ENCODE assay signal across 1 cellular context in the genomic region with DNA sequence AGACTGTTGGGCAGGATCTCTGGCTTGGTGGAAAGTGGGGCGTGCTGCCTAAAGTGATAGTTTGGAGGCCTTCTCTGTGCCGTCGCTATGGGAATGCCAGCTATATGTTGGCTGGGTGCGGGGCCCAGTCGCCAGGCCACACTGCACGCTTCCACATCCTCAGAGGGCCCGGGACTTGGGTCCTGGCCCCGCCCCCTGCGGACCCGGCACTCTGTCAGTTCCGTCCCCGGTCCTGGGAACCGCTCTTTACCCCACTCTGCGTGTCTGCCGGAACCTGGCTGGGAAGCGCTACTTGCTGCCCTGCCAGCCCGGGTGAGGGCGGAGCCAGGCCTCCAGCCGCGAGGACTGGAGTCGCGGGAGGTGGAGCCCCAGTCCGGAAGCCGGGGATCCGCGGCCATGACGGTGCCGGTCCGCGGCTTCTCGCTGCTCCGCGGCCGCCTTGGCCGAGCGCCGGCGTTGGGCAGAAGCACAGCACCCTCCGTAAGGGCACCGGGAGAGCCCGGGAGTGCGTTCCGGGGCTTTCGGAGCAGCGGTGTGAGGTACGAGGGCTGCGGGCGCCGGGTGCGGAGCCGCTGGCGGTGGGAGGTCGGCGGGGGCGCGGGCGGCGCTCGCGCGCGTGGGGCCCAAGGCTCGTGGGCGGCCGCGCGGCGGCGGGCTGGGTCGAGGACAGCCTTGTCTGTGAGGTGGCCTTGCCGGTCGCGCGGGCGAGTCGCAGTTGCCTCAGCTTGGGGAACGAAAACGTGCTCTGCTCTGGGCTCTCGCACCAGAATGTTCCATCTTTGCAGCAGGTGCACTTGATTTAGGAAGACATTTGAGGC.
TF ChIP-seq lines count a peak whose summit lies in the region.

A gene (plus strand): TSS at position 376 of the 818 bp plus-strand sequence. CDS start 21 bp downstream, at position 397.

TF ChIP-seq in K562, 482 proteins besides CTCF, POLR2A, EP300 and RAD21 (continued from another document and continues in another):
- TF ChIP-seq RFX5 (IDR thresholded peaks at IDR 0.05; ENCODE audit: low read depth, low read length) (no peak), CAMTA2 (CRISPR knock-in tag; conservative IDR thresholded peaks at IDR 0.05) (no peak), FOXA1 (IDR thresholded peaks at IDR 0.05; ENCODE audit: borderline replicate concordance) (no peak), ELF2 (CRISPR knock-in tag; IDR thresholded peaks at IDR 0.05) (peak; percentile 87; the same call in 1 of the 2 replicates), CBFA2T3 (IDR thresholded peaks at IDR 0.05) (no peak), NEUROD1 (IDR thresholded peaks at IDR 0.05; ENCODE audit: borderline replicate concordance, low read depth, low read length, partially characterized antibody) (peak; percentile 81), HDAC3 (IDR thresholded peaks at IDR 0.05; ENCODE audit: borderline replicate concordance, partially characterized antibody) (no peak), E2F3 (CRISPR knock-in tag; IDR thresholded peaks at IDR 0.05) (no peak), ESRRA (IDR thresholded peaks at IDR 0.05; ENCODE audit: borderline replicate concordance, low read depth) (peak; percentile 69; the same call in 1 of the 2 replicates), RBM22 (IDR thresholded peaks at IDR 0.05; ENCODE audit: low read depth, low read length, poor library complexity, severe bottlenecking) (peak; percentile 40), KDM4B (IDR thresholded peaks at IDR 0.05; ENCODE audit: borderline replicate concordance in 2 of 2, low read depth in 1 of 2) (no peak; a peak in 1 of 4 replicates), DIDO1 (tag; IDR thresholded peaks at IDR 0.05; ENCODE audit: low read depth) (no peak), SLC30A9 (CRISPR knock-in tag; IDR thresholded peaks at IDR 0.05) (no peak), TBL1XR1 (IDR thresholded peaks at IDR 0.05; ENCODE audit: low read length in 2 of 2) (peak in 1 of 2 experiments; percentile 61; a peak in 2 of 4 replicates), PHF21A (IDR thresholded peaks at IDR 0.05; ENCODE audit: borderline replicate concordance, low read depth) (no peak; the same call in 1 of the 2 replicates), BHLHE40 (IDR thresholded peaks at IDR 0.05; ENCODE audit: low read length) (peak; percentile 53), TAF7 (tag; IDR thresholded peaks at IDR 0.05) (no peak), HNRNPH1 (optimal IDR thresholded peaks at IDR 0.05; ENCODE audit: low read depth, low read length) (no peak), RCOR1 (IDR thresholded peaks at IDR 0.05; ENCODE audit: borderline replicate concordance in 1 of 2, low read depth in 2 of 2, low read length in 2 of 2) (peak in 1 of 2 experiments; percentile 52; a peak in 1 of 4 replicates), RBM14 (IDR thresholded peaks at IDR 0.05; ENCODE audit: borderline replicate concordance, insufficient read depth, low read depth, low read length) (no peak), BMI1 (IDR thresholded peaks at IDR 0.05; ENCODE audit: low read length) (no peak), NFE2 (IDR thresholded peaks at IDR 0.05; ENCODE audit: low read depth) (no peak)
- TF ChIP-seq, protein P1, sequence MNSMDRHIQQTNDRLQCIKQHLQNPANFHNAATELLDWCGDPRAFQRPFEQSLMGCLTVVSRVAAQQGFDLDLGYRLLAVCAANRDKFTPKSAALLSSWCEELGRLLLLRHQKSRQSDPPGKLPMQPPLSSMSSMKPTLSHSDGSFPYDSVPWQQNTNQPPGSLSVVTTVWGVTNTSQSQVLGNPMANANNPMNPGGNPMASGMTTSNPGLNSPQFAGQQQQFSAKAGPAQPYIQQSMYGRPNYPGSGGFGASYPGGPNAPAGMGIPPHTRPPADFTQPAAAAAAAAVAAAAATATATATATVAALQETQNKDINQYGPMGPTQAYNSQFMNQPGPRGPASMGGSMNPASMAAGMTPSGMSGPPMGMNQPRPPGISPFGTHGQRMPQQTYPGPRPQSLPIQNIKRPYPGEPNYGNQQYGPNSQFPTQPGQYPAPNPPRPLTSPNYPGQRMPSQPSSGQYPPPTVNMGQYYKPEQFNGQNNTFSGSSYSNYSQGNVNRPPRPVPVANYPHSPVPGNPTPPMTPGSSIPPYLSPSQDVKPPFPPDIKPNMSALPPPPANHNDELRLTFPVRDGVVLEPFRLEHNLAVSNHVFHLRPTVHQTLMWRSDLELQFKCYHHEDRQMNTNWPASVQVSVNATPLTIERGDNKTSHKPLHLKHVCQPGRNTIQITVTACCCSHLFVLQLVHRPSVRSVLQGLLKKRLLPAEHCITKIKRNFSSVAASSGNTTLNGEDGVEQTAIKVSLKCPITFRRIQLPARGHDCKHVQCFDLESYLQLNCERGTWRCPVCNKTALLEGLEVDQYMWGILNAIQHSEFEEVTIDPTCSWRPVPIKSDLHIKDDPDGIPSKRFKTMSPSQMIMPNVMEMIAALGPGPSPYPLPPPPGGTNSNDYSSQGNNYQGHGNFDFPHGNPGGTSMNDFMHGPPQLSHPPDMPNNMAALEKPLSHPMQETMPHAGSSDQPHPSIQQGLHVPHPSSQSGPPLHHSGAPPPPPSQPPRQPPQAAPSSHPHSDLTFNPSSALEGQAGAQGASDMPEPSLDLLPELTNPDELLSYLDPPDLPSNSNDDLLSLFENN (IDR thresholded peaks at IDR 0.05; ENCODE audit: low read depth in 2 of 2, low read length in 2 of 2) = peak in 1 of 2 experiments; percentile 74; a peak in 1 of 4 replicates
- TF ChIP-seq, protein P2, sequence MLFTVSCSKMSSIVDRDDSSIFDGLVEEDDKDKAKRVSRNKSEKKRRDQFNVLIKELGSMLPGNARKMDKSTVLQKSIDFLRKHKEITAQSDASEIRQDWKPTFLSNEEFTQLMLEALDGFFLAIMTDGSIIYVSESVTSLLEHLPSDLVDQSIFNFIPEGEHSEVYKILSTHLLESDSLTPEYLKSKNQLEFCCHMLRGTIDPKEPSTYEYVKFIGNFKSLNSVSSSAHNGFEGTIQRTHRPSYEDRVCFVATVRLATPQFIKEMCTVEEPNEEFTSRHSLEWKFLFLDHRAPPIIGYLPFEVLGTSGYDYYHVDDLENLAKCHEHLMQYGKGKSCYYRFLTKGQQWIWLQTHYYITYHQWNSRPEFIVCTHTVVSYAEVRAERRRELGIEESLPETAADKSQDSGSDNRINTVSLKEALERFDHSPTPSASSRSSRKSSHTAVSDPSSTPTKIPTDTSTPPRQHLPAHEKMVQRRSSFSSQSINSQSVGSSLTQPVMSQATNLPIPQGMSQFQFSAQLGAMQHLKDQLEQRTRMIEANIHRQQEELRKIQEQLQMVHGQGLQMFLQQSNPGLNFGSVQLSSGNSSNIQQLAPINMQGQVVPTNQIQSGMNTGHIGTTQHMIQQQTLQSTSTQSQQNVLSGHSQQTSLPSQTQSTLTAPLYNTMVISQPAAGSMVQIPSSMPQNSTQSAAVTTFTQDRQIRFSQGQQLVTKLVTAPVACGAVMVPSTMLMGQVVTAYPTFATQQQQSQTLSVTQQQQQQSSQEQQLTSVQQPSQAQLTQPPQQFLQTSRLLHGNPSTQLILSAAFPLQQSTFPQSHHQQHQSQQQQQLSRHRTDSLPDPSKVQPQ (CRISPR knock-in tag; IDR thresholded peaks at IDR 0.05; ENCODE audit: borderline replicate concordance) = no peak
- TF ChIP-seq, protein P3, sequence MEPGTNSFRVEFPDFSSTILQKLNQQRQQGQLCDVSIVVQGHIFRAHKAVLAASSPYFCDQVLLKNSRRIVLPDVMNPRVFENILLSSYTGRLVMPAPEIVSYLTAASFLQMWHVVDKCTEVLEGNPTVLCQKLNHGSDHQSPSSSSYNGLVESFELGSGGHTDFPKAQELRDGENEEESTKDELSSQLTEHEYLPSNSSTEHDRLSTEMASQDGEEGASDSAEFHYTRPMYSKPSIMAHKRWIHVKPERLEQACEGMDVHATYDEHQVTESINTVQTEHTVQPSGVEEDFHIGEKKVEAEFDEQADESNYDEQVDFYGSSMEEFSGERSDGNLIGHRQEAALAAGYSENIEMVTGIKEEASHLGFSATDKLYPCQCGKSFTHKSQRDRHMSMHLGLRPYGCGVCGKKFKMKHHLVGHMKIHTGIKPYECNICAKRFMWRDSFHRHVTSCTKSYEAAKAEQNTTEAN (CRISPR knock-in tag; IDR thresholded peaks at IDR 0.05) = 0 out of 2 replicates have a peak, but pooled peaks have one; percentile 32
- TF ChIP-seq, protein P4, sequence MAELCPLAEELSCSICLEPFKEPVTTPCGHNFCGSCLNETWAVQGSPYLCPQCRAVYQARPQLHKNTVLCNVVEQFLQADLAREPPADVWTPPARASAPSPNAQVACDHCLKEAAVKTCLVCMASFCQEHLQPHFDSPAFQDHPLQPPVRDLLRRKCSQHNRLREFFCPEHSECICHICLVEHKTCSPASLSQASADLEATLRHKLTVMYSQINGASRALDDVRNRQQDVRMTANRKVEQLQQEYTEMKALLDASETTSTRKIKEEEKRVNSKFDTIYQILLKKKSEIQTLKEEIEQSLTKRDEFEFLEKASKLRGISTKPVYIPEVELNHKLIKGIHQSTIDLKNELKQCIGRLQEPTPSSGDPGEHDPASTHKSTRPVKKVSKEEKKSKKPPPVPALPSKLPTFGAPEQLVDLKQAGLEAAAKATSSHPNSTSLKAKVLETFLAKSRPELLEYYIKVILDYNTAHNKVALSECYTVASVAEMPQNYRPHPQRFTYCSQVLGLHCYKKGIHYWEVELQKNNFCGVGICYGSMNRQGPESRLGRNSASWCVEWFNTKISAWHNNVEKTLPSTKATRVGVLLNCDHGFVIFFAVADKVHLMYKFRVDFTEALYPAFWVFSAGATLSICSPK (IDR thresholded peaks at IDR 0.05; ENCODE audit: borderline replicate concordance) = no peak
- TF ChIP-seq, protein P5, sequence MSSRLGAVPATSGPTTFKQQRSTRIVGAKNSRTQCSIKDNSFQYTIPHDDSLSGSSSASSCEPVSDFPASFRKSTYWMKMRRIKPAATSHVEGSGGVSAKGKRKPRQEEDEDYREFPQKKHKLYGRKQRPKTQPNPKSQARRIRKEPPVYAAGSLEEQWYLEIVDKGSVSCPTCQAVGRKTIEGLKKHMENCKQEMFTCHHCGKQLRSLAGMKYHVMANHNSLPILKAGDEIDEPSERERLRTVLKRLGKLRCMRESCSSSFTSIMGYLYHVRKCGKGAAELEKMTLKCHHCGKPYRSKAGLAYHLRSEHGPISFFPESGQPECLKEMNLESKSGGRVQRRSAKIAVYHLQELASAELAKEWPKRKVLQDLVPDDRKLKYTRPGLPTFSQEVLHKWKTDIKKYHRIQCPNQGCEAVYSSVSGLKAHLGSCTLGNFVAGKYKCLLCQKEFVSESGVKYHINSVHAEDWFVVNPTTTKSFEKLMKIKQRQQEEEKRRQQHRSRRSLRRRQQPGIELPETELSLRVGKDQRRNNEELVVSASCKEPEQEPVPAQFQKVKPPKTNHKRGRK (tag; IDR thresholded peaks at IDR 0.05) = no peak
- TF ChIP-seq, protein P6, sequence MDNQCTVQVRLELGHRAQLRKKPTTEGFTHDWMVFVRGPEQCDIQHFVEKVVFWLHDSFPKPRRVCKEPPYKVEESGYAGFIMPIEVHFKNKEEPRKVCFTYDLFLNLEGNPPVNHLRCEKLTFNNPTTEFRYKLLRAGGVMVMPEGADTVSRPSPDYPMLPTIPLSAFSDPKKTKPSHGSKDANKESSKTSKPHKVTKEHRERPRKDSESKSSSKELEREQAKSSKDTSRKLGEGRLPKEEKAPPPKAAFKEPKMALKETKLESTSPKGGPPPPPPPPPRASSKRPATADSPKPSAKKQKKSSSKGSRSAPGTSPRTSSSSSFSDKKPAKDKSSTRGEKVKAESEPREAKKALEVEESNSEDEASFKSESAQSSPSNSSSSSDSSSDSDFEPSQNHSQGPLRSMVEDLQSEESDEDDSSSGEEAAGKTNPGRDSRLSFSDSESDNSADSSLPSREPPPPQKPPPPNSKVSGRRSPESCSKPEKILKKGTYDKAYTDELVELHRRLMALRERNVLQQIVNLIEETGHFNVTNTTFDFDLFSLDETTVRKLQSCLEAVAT (IDR thresholded peaks at IDR 0.05) = no peak
- TF ChIP-seq, protein P7, sequence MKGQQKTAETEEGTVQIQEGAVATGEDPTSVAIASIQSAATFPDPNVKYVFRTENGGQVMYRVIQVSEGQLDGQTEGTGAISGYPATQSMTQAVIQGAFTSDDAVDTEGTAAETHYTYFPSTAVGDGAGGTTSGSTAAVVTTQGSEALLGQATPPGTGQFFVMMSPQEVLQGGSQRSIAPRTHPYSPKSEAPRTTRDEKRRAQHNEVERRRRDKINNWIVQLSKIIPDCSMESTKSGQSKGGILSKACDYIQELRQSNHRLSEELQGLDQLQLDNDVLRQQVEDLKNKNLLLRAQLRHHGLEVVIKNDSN (CRISPR knock-in tag; IDR thresholded peaks at IDR 0.05) = no peak
- TF ChIP-seq, protein P8, sequence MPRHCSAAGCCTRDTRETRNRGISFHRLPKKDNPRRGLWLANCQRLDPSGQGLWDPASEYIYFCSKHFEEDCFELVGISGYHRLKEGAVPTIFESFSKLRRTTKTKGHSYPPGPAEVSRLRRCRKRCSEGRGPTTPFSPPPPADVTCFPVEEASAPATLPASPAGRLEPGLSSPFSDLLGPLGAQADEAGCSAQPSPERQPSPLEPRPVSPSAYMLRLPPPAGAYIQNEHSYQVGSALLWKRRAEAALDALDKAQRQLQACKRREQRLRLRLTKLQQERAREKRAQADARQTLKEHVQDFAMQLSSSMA (CRISPR knock-in tag; IDR thresholded peaks at IDR 0.05) = no peak
- TF ChIP-seq, protein P9, sequence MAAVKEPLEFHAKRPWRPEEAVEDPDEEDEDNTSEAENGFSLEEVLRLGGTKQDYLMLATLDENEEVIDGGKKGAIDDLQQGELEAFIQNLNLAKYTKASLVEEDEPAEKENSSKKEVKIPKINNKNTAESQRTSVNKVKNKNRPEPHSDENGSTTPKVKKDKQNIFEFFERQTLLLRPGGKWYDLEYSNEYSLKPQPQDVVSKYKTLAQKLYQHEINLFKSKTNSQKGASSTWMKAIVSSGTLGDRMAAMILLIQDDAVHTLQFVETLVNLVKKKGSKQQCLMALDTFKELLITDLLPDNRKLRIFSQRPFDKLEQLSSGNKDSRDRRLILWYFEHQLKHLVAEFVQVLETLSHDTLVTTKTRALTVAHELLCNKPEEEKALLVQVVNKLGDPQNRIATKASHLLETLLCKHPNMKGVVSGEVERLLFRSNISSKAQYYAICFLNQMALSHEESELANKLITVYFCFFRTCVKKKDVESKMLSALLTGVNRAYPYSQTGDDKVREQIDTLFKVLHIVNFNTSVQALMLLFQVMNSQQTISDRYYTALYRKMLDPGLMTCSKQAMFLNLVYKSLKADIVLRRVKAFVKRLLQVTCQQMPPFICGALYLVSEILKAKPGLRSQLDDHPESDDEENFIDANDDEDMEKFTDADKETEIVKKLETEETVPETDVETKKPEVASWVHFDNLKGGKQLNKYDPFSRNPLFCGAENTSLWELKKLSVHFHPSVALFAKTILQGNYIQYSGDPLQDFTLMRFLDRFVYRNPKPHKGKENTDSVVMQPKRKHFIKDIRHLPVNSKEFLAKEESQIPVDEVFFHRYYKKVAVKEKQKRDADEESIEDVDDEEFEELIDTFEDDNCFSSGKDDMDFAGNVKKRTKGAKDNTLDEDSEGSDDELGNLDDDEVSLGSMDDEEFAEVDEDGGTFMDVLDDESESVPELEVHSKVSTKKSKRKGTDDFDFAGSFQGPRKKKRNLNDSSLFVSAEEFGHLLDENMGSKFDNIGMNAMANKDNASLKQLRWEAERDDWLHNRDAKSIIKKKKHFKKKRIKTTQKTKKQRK (IDR thresholded peaks at IDR 0.05; ENCODE audit: borderline replicate concordance, low read depth, low read length) = no peak
- TF ChIP-seq, protein P10, sequence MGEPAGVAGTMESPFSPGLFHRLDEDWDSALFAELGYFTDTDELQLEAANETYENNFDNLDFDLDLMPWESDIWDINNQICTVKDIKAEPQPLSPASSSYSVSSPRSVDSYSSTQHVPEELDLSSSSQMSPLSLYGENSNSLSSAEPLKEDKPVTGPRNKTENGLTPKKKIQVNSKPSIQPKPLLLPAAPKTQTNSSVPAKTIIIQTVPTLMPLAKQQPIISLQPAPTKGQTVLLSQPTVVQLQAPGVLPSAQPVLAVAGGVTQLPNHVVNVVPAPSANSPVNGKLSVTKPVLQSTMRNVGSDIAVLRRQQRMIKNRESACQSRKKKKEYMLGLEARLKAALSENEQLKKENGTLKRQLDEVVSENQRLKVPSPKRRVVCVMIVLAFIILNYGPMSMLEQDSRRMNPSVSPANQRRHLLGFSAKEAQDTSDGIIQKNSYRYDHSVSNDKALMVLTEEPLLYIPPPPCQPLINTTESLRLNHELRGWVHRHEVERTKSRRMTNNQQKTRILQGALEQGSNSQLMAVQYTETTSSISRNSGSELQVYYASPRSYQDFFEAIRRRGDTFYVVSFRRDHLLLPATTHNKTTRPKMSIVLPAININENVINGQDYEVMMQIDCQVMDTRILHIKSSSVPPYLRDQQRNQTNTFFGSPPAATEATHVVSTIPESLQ (CRISPR knock-in tag; IDR thresholded peaks at IDR 0.05) = peak; percentile 8; the same call in 1 of the 2 replicates
